Comparison of ENCODE assay signal across 13 cellular contexts in genomic region chr1:30701266-30701650, GRCh38. TPM values are rescaled to one million over a fixed set of nuclear protein-coding genes. Genes with fewer than 3 reads are reported as not detected.
"Had no signal": no experiment of that assay in that cellular context is flagged by ENCODE, and none has a peak within 500 bp of the region (broad histone marks: within the 10 kb centered on the region; RNA-seq: fewer than 3 reads in every experiment).

No MANE protein-coding gene starts in this region.

- H3K27ac ChIP-seq: adrenal gland, dorsolateral prefrontal cortex, testis had no signal

- H3K27me3 ChIP-seq: adrenal gland, dorsolateral prefrontal cortex, esophagus muscularis mucosa, testis had no signal

- H3K4me3 ChIP-seq: adrenal gland, dorsolateral prefrontal cortex, esophagus muscularis mucosa, prostate gland, smooth muscle cell, testis had no signal

- H3K9me3 ChIP-seq: adrenal gland, esophagus muscularis mucosa, prostate gland, testis had no signal

- H3K4me1 ChIP-seq: adrenal gland, prostate gland had no signal

- H3K36me3 ChIP-seq: adrenal gland, esophagus muscularis mucosa, prostate gland had no signal

- H3K4me3 Mint-ChIP-seq: stimulated activated naive CD8-positive, alpha-beta T cell treated with anti-CD3 and anti-CD28 coated beads, Interleukin-15, Interleukin-2, amounts not matched to agents 100 ng/mL and 50 ng/mL, for 24 hours had no signal

- H3K27ac Mint-ChIP-seq: activated T-helper 2 cell treated with anti-CD3 and anti-CD28 coated beads, Interferon-gamma antibody, Interleukin-2, Interleukin-4, amounts not matched to agents 10 μg/mL and 5 μg/mL and 100 μg/mL, durations not matched to agents 14 hours and 24 hours and 36 hours; stimulated activated naive CD8-positive, alpha-beta T cell treated with anti-CD3 and anti-CD28 coated beads, Interleukin-15, Interleukin-2, amounts not matched to agents 100 ng/mL and 50 ng/mL, for 24 hours had no signal

- H3K4me2 ChIP-seq: smooth muscle cell had no signal

- DNase-seq: activated naive CD4-positive, alpha-beta T cell treated with anti-CD3 and anti-CD28 coated beads, Interleukin-2, amount 50 U/mL, for 16 hours; glutamatergic neuron had no signal

- H3K9me3 Mint-ChIP-seq: activated T-helper 2 cell treated with anti-CD3 and anti-CD28 coated beads, Interferon-gamma antibody, Interleukin-2, Interleukin-4, amounts not matched to agents 10 μg/mL and 5 μg/mL and 100 μg/mL, durations not matched to agents 14 hours and 24 hours and 36 hours; stimulated activated naive CD8-positive, alpha-beta T cell treated with anti-CD3 and anti-CD28 coated beads, Interleukin-15, Interleukin-2, amounts not matched to agents 100 ng/mL and 50 ng/mL, for 24 hours had no signal

RNA-seq across cellular contexts. Expression of gene MATN1, which starts 22.1 kb away (rescaled TPM):
- total RNA-seq: cardiac septum, esophagus muscularis mucosa, right cardiac atrium had no signal
- polyA plus RNA-seq: liver had no signal
